In the genomic region with DNA sequence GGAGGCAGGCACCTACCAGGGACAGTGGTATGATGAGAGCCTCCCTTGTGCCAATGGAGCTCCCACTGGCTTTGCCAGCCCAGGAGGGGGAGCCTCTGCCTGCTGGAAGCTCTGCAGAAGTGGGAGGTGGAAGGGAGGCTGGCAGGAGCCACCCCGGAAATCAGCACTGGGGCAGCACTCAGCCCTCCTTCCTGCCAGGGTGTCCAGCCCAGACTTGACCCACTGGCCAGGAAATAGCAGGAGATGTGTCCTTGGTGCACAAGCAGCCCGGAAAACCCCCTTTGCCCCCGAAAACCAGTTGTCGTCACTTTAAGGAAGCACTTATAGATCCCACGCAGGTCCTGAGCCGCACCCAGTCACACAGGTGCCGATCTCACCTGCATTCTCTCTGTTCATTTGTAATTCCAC, we compare ENCODE assay signal across 9 cellular contexts. TPM values are rescaled to one million over a fixed set of nuclear protein-coding genes. Genes with fewer than 3 reads are reported as not detected.
A peak's percentile ranks its signal among the peaks of the same experiment; 100 is the strongest.
DNase-seq lines count a peak whose midpoint lies in the region; ATAC-seq and TF ChIP-seq lines count a peak whose summit lies in the region.
"Had no signal": no experiment of that assay in that cellular context is flagged by ENCODE, and none has a peak within 500 bp of the region (broad histone marks: within the 10 kb centered on the region; RNA-seq: fewer than 3 reads in every experiment).

No MANE protein-coding gene starts in this region.

- intact Hi-C loops in Right ventricle myocardium superior (cut with DNase I) (no loop called here), heart left ventricle (cut with DNase I) (loop anchor here in 1 of 10 donors (10.0 kb wide), 1 partner anchor 60 kb away; no protein-coding TSS in a partner anchor)

- H3K14ac ChIP-seq in mesenchymal stem cell (ENCODE audit: low read length in 2 of 2) = no peak overlapping the region

- H3K4me3 ChIP-seq in right atrium auricular region (no peak overlapping the region), Peyer's patch (no peak overlapping the region), heart left ventricle (no peak overlapping the region), mesenchymal stem cell (ENCODE audit: insufficient read depth in 1 of 2, low read depth in 1 of 2, low read length in 2 of 2) (no peak overlapping the region)

- H3K9ac ChIP-seq in mesenchymal stem cell (ENCODE audit: low read length) = no peak overlapping the region

- H3K23ac ChIP-seq in mesenchymal stem cell (ENCODE audit: low read length in 2 of 2) = no peak overlapping the region

- H2AK5ac ChIP-seq in mesenchymal stem cell (ENCODE audit: low read length, severe bottlenecking) = no peak overlapping the region

- H3K36me3 Mint-ChIP-seq in naive thymus-derived CD8-positive, alpha-beta T cell = peaks cover 0 to 6% (median 4%) of the 10 kb centered on the region in 3 donors
- H3K36me3 Mint-ChIP-seq in T-cell = no peaks in the 10 kb centered on the region
- H3K36me3 Mint-ChIP-seq: activated naive CD8-positive, alpha-beta T cell treated with anti-CD3 and anti-CD28 coated beads, Interleukin-2, amount 10 ng/mL, durations not matched to agents 7 days and 5 days had no signal

- 70 to 76% (median 72%) methylated on average over 6 to 7 of the region's 7 CpGs for WGBS in heart left ventricle, 4 donors
- 74% methylated on average over 7 of the region's 7 CpGs for WGBS in mesenchymal stem cell

- DNase-seq in Right ventricle myocardium superior = no peak
- no peak for DNase-seq in right atrium auricular region (ENCODE audit: low spot score)
- peak in 1 of 3 donors; percentile 60 for DNase-seq in Peyer's patch
- no peak for DNase-seq in heart left ventricle
- DNase-seq in naive thymus-derived CD8-positive, alpha-beta T cell = no peak
- DNase-seq in T-cell = no peak
- DNase-seq in mesenchymal stem cell = no peak
- DNase-seq: activated naive CD8-positive, alpha-beta T cell treated with anti-CD3 and anti-CD28 coated beads, Interleukin-2, amount 10 ng/mL, durations not matched to agents 7 days and 5 days had no signal

- H3K27me3 ChIP-seq in right atrium auricular region (no peaks in the 10 kb centered on the region), Peyer's patch (no peaks in the 10 kb centered on the region), heart left ventricle (peaks cover 0 to 22% (median 0%) of the 10 kb centered on the region in 9 donors), mesenchymal stem cell (ENCODE audit: control insufficient read depth in 1 of 2, insufficient read depth in 1 of 2, low read length in 2 of 2) (peaks cover 55 to 68% of the 10 kb centered on the region in 2 experiments)

- H3K9me3 ChIP-seq in right atrium auricular region (no peaks in the 10 kb centered on the region), Peyer's patch (no peaks in the 10 kb centered on the region), heart left ventricle (peaks cover 0 to 7% (median 0%) of the 10 kb centered on the region in 12 donors), mesenchymal stem cell (ENCODE audit: control insufficient read depth, low read length) (peaks cover 5% of the 10 kb centered on the region)

- TF ChIP-seq POLR2A in Peyer's patch (IDR thresholded peaks at IDR 0.05) (no peak), heart left ventricle (IDR thresholded peaks at IDR 0.05) (no peak)

- no peak overlapping the region for H4K91ac ChIP-seq in mesenchymal stem cell (ENCODE audit: low read length)

- H3K27ac ChIP-seq in right atrium auricular region (no peak overlapping the region), Peyer's patch (no peak overlapping the region), heart left ventricle (no peak overlapping the region), mesenchymal stem cell (ENCODE audit: low read length, poor library complexity, severe bottlenecking) (no peak overlapping the region)

- H2AFZ ChIP-seq in mesenchymal stem cell (ENCODE audit: low read depth, low read length) = no peak overlapping the region

- H3K4me2 ChIP-seq in mesenchymal stem cell (ENCODE audit: low read length, poor library complexity, severe bottlenecking) = no peak overlapping the region

- peak; percentile 38 for ATAC-seq in Right ventricle myocardium superior (ENCODE audit: poor library complexity)
- peak in 3 of 4 donors; percentile 42 to 65 (median 56) for ATAC-seq in heart left ventricle
- no peak for ATAC-seq in naive thymus-derived CD8-positive, alpha-beta T cell
- no peak for ATAC-seq in T-cell (replicated peaks in 1 of 4)
- no peak for ATAC-seq in HG03457 (IDR thresholded peaks at IDR 0.05; ENCODE audit: unreplicated experiment)

- H3K79me1 ChIP-seq in mesenchymal stem cell (replicated peaks; ENCODE audit: low read length, poor library complexity, severe bottlenecking) = no peaks in the 10 kb centered on the region

- POLR2A ChIA-PET in naive thymus-derived CD8-positive, alpha-beta T cell (lab: Charles Lee) = no interaction called here
- POLR2A ChIA-PET in T-cell (lab: Charles Lee) = no interaction called here

- H3K4me1 ChIP-seq in right atrium auricular region (no peaks in the 10 kb centered on the region), Peyer's patch (no peaks in the 10 kb centered on the region), heart left ventricle (no peaks in the 10 kb centered on the region), mesenchymal stem cell (ENCODE audit: control insufficient read depth, insufficient read depth, low read depth, low read length) (no peaks in the 10 kb centered on the region)

- peaks cover 12 to 54% (median 27%) of the 10 kb centered on the region in 5 donors for H3K27me3 Mint-ChIP-seq in naive thymus-derived CD8-positive, alpha-beta T cell
- H3K27me3 Mint-ChIP-seq in T-cell = peaks cover 27 to 36% of the 10 kb centered on the region in 2 donors

- H3K9me3 Mint-ChIP-seq in naive thymus-derived CD8-positive, alpha-beta T cell = peaks cover 0 to 5% (median 0%) of the 10 kb centered on the region in 9 donors
- peaks cover 0 to 6% (median 0%) of the 10 kb centered on the region in 3 donors for H3K9me3 Mint-ChIP-seq in T-cell
- H3K9me3 Mint-ChIP-seq: activated naive CD8-positive, alpha-beta T cell treated with anti-CD3 and anti-CD28 coated beads, Interleukin-2, amount 10 ng/mL, durations not matched to agents 7 days and 5 days had no signal

- no peak overlapping the region for H2BK5ac ChIP-seq in mesenchymal stem cell (ENCODE audit: low read depth, low read length, poor library complexity, severe bottlenecking)

- H3K18ac ChIP-seq in mesenchymal stem cell (ENCODE audit: low read depth in 1 of 2, low read length in 2 of 2) = no peak overlapping the region

- no peak overlapping the region for H3K4ac ChIP-seq in mesenchymal stem cell (ENCODE audit: low read depth in 1 of 2, low read length in 2 of 2)

- H2BK12ac ChIP-seq in mesenchymal stem cell (ENCODE audit: low read length in 2 of 2) = no peak overlapping the region

- no peak overlapping the region for H2BK15ac ChIP-seq in mesenchymal stem cell (ENCODE audit: low read depth, poor library complexity, severe bottlenecking)

- H3K4me3 Mint-ChIP-seq in naive thymus-derived CD8-positive, alpha-beta T cell = no peak overlapping the region
- no peak overlapping the region for H3K4me3 Mint-ChIP-seq in T-cell
- H3K4me3 Mint-ChIP-seq: activated naive CD8-positive, alpha-beta T cell treated with anti-CD3 and anti-CD28 coated beads, Interleukin-2, amount 10 ng/mL, durations not matched to agents 7 days and 5 days had no signal

- peaks cover 0 to 5% (median 0%) of the 10 kb centered on the region in 4 donors for H3K4me1 Mint-ChIP-seq in naive thymus-derived CD8-positive, alpha-beta T cell
- no peaks in the 10 kb centered on the region for H3K4me1 Mint-ChIP-seq in T-cell
- H3K4me1 Mint-ChIP-seq: activated naive CD8-positive, alpha-beta T cell treated with anti-CD3 and anti-CD28 coated beads, Interleukin-2, amount 10 ng/mL, durations not matched to agents 7 days and 5 days had no signal

- H2BK120ac ChIP-seq in mesenchymal stem cell (ENCODE audit: low read depth, low read length) = no peak overlapping the region

- no peak overlapping the region for H4K8ac ChIP-seq in mesenchymal stem cell (ENCODE audit: low read length)

- H3K27ac Mint-ChIP-seq in naive thymus-derived CD8-positive, alpha-beta T cell = no peak overlapping the region
- H3K27ac Mint-ChIP-seq in T-cell = no peak overlapping the region
- H3K27ac Mint-ChIP-seq: activated naive CD8-positive, alpha-beta T cell treated with anti-CD3 and anti-CD28 coated beads, Interleukin-2, amount 10 ng/mL, durations not matched to agents 7 days and 5 days had no signal

- CTCF ChIA-PET in T-cell (lab: Charles Lee) = no interaction called here

- TF ChIP-seq CTCF in right atrium auricular region (IDR thresholded peaks at IDR 0.05) (peak in 1 of 2 donors; percentile 26), Peyer's patch (IDR thresholded peaks at IDR 0.05) (peak in 4 of 6 experiments; percentile 11 to 54 (median 44)), heart left ventricle (IDR thresholded peaks at IDR 0.05) (peak in 5 of 12 donors; percentile 6 to 27 (median 20))

- H3K36me3 ChIP-seq in right atrium auricular region = no peaks in the 10 kb centered on the region
- no peaks in the 10 kb centered on the region for H3K36me3 ChIP-seq in Peyer's patch
- no peaks in the 10 kb centered on the region for H3K36me3 ChIP-seq in heart left ventricle
- no peaks in the 10 kb centered on the region for H3K36me3 ChIP-seq in mesenchymal stem cell (ENCODE audit: control insufficient read depth in 1 of 2, insufficient read depth in 2 of 2, low read depth in 1 of 2, low read length in 2 of 2)

RNA-seq across cellular contexts. Expression of gene CACNG4, which starts 49.3 kb away (rescaled TPM):
- total RNA-seq in Right ventricle myocardium superior (not detected), right atrium auricular region (1 to 10 TPM in 1 of 2 donors, under 1 TPM in 1; 0.63 to 1.9 TPM), Peyer's patch (under 1 TPM in 1 of 4 donors, not detected in 3; 0.40 TPM), heart left ventricle (under 1 TPM in 2 of 9 donors, not detected in 7; 0.33 to 0.88 TPM), T-cell (under 1 TPM in 3 of 5 donors, not detected in 2; 0.06 to 0.20 (median 0.13) TPM)
- polyA plus RNA-seq in heart left ventricle = under 1 TPM in 1 of 2 donors, not detected in 1; 0.08 TPM
- total RNA-seq in naive thymus-derived CD8-positive, alpha-beta T cell = not detected
- not detected for polyA plus RNA-seq in naive thymus-derived CD8-positive, alpha-beta T cell
- polyA plus RNA-seq in mesenchymal stem cell (2013, experiment 1 of 2) = 0.04 TPM
- 0.03 TPM for polyA plus RNA-seq in mesenchymal stem cell (2013, experiment 2 of 2)
- total RNA-seq: activated naive CD8-positive, alpha-beta T cell treated with anti-CD3 and anti-CD28 coated beads, Interleukin-2, amount 10 ng/mL, durations not matched to agents 7 days and 5 days had no signal

Comparison
In these comparisons a context has a peak if more than half of its experiments do, and no peak if none do; other contexts are left out.
1. ATAC-seq: peak in Right ventricle myocardium superior (single experiment) and heart left ventricle (3 of 4); none in naive thymus-derived CD8-positive, alpha-beta T cell (0 of 2), T-cell (0 of 4) and HG03457 (single experiment).